ENCODE assay signal across 8 cellular contexts in the genomic region with DNA sequence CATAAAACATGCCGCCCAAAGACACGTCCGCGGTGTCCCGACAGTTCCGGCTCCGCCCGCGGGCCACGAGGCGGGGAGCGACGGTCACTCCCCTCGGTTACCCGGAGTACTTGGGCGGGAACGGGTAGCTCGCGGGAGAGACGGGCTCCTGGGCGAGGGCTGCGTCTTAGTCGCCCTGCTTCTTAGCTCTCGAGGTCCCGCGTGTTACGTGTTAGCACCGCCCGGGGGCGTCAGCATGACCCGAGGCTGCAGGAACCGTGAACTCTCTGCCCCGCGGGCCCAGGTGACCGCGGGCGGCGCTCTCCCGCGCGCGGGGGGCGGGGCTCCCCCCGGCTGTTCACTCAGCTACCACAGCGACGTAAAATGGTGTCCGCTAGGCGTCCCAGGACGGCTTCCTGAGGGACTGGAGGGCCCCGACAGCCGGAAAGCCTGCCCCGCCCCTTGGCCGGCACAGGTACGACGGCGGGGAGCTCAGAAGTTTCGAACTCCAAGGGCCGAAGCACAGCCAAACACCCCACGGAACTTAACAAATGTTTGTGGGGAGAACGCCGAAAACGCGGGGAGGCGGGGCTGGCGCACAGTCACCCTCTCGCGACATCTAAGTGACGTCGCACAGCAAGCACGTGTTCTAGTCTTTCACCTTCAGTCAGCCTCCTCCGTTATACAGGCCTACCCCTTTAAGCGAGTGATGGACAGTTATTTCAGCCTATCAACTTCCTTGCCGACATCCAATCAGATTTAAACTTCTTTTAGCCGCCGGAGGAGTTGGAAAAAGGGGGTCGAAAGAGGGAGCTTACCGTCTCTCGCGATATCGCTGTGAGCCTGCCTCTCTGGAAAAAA. TPM values are rescaled to one million over a fixed set of nuclear protein-coding genes. Genes with fewer than 3 reads are reported as not detected.
DNase-seq lines count a peak whose midpoint lies in the region; ATAC-seq and TF ChIP-seq lines count a peak whose summit lies in the region.

No MANE protein-coding gene starts in this region.

- WGBS in smooth muscle cell (ENCODE audit: low lambda C conversion rate) = under 1% methylated on average over 79 of the region's 80 CpGs

- H3K27me3 ChIP-seq in brain microvascular endothelial cell (replicated peaks) = no peaks in the 10 kb centered on the region
- no peaks in the 10 kb centered on the region for H3K27me3 ChIP-seq in iPS-20b (ENCODE audit: insufficient read depth, low read length)
- no peaks in the 10 kb centered on the region for H3K27me3 ChIP-seq in smooth muscle cell (ENCODE audit: low read depth)

- H3K9me3 ChIP-seq in iPS-20b (ENCODE audit: insufficient read depth, low read depth, low read length) (no peaks in the 10 kb centered on the region), smooth muscle cell (replicated peaks; ENCODE audit: low read depth) (no peaks in the 10 kb centered on the region)

- peaks cover 13% of the 10 kb centered on the region for H3K36me3 ChIP-seq in brain microvascular endothelial cell (replicated peaks)
- peaks cover 33% of the 10 kb centered on the region for H3K36me3 ChIP-seq in iPS-20b (ENCODE audit: insufficient read depth, low read depth, low read length)
- H3K36me3 ChIP-seq in smooth muscle cell (ENCODE audit: low read depth) = no peaks in the 10 kb centered on the region

- peaks cover 9% of the 10 kb centered on the region for H3F3A ChIP-seq in smooth muscle cell (ENCODE audit: low read depth)

- TF ChIP-seq CTCF in brain microvascular endothelial cell (IDR thresholded peaks at IDR 0.05; ENCODE audit: low read depth, low read length, missing control alignments) (peak; percentile 56), smooth muscle cell (IDR thresholded peaks at IDR 0.05; ENCODE audit: borderline replicate concordance, insufficient read depth, poor library complexity, severe bottlenecking) (peak; percentile 48)

- DNase-seq in 8988T (peak; percentile 34), NCI-H2107 treated with DMSO at 0.1 percent for 48 hours (lab: John Stamatoyannopoulos, UW; ENCODE audit: unreplicated experiment) (peak; percentile 100), UCSD-AML1 (lab: John Stamatoyannopoulos, UW; ENCODE audit: unreplicated experiment) (peak; percentile 98), brain microvascular endothelial cell (no peak), smooth muscle cell (lab: John Stamatoyannopoulos, UW; ENCODE audit: unreplicated experiment) (peak; percentile 92)

- H3K4me3 ChIP-seq in brain microvascular endothelial cell (ENCODE audit: low read depth, low read length) (peak overlapping the region; percentile 98), iPS-20b (ENCODE audit: low read length) (peak overlapping the region; percentile 86), smooth muscle cell (peak overlapping the region; percentile 65)

- H3K9ac ChIP-seq in iPS-20b (ENCODE audit: low read depth, low read length) = peak overlapping the region; percentile 89
- peak overlapping the region; percentile 98 for H3K9ac ChIP-seq in smooth muscle cell (ENCODE audit: low read depth)

- peaks cover 35% of the 10 kb centered on the region for H3K79me2 ChIP-seq in smooth muscle cell (ENCODE audit: low read depth)

- H4K20me1 ChIP-seq in smooth muscle cell (ENCODE audit: low read depth) = peaks cover 35% of the 10 kb centered on the region

- ATAC-seq in GM18861 (IDR thresholded peaks at IDR 0.05; ENCODE audit: unreplicated experiment) (peak; percentile 55), HG03066 (IDR thresholded peaks at IDR 0.05; ENCODE audit: low read depth, unreplicated experiment) (peak; percentile 61)

- in situ Hi-C loops in brain microvascular endothelial cell (cut with HindIII; ENCODE audit: low pct_ligation_motif_present, low sequenced_read_pairs) = no loop called here

- H3K27ac ChIP-seq in brain microvascular endothelial cell (peak overlapping the region; percentile 97), iPS-20b (ENCODE audit: low read length) (peak overlapping the region; percentile 28), smooth muscle cell (ENCODE audit: low read depth) (peak overlapping the region; percentile 98)

- H3K4me2 ChIP-seq in smooth muscle cell = peak overlapping the region; percentile 96

- peaks cover 24% of the 10 kb centered on the region; the same call in 1 of the 2 replicates for H3K4me1 ChIP-seq in iPS-20b (ENCODE audit: insufficient read depth, low read length)
- peaks cover 43% of the 10 kb centered on the region for H3K4me1 ChIP-seq in smooth muscle cell (ENCODE audit: low read depth)

- H2AFZ ChIP-seq in smooth muscle cell (ENCODE audit: low read depth) = peak overlapping the region; percentile 90

RNA-seq across cellular contexts. Expression of a gene that starts 0.8 kb away (rescaled TPM):
- 27.6 and 32.9 TPM in 2 replicates for total RNA-seq in smooth muscle cell
- polyA plus RNA-seq in smooth muscle cell = 5.3 and 8.1 TPM in 2 replicates

RNA-seq across cellular contexts. Expression of a gene that starts 52.4 kb away (rescaled TPM):
- 11.6 and 16.5 TPM in 2 replicates for total RNA-seq in smooth muscle cell
- 6.5 and 7.7 TPM in 2 replicates for polyA plus RNA-seq in smooth muscle cell

Comparison
In these comparisons a context has a peak if more than half of its experiments do, and no peak if none do; other contexts are left out.
1. H3K27ac ChIP-seq: peak in every context shown above with its lines; median percentile 98 in smooth muscle cell; 97 in brain microvascular endothelial cell; 28 in iPS-20b.